27 cellular contexts compared by ENCODE assay signal in the genomic region with DNA sequence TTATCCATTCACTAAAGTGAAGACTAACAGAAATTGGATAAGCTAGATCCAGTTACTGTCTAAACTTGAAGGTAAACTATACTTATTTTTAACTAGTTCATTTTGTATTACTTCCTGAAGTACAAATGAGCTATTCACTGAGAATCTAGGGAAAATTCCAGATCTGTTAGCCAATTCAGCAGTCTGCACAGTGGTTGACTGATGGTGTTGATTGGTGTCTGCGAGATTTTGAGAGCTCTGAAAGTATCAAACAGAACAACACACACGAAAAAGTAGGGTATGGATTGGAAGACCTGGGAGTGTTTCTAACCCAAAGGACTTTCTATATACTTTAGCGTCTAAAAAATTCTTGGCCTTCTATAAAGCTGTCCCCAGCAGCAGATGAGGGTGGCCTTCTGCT. TPM values are rescaled to one million over a fixed set of nuclear protein-coding genes. Genes with fewer than 3 reads are reported as not detected.
"Had no signal": no experiment of that assay in that cellular context is flagged by ENCODE, and none has a peak within 500 bp of the region (broad histone marks: within the 10 kb centered on the region; RNA-seq: fewer than 3 reads in every experiment).

No MANE protein-coding gene starts in this region.

- H3K9ac ChIP-seq: parathyroid adenoma had no signal

- ATAC-seq: activated CD4-positive, alpha-beta T cell treated with anti-CD3 and anti-CD28 coated beads for 36 hours; activated CD8-positive, alpha-beta memory T cell treated with anti-CD3 and anti-CD28 coated beads, Interleukin-2, amount 10 ng/mL, durations not matched to agents 7 days and 5 days; activated CD8-positive, alpha-beta T cell treated with anti-CD3 and anti-CD28 coated beads, Interleukin-2, amount 10 ng/mL, durations not matched to agents 7 days and 5 days; activated naive CD8-positive, alpha-beta T cell treated with anti-CD3 and anti-CD28 coated beads, Interleukin-2, amount 50 U/mL, for 24 hours; foreskin keratinocyte; heart right ventricle had no signal

- H2AFZ ChIP-seq: parathyroid adenoma had no signal

- H3K27ac Mint-ChIP-seq: activated CD4-positive, alpha-beta T cell treated with anti-CD3 and anti-CD28 coated beads for 36 hours; activated CD8-positive, alpha-beta memory T cell treated with anti-CD3 and anti-CD28 coated beads, Interleukin-2, amount 10 ng/mL, durations not matched to agents 7 days and 5 days; activated CD8-positive, alpha-beta T cell treated with anti-CD3 and anti-CD28 coated beads, Interleukin-2, amount 10 ng/mL, durations not matched to agents 7 days and 5 days; activated naive CD4-positive, alpha-beta T cell treated with anti-CD3 and anti-CD28 coated beads, Interleukin-2, amount 50 U/mL, for 24 hours; activated naive CD8-positive, alpha-beta T cell treated with anti-CD3 and anti-CD28 coated beads, Interleukin-2, amount 50 U/mL, for 24 hours; activated T-helper 2 cell treated with anti-CD3 and anti-CD28 coated beads, Interferon-gamma antibody, Interleukin-2, Interleukin-4, amounts not matched to agents 10 μg/mL and 5 μg/mL and 100 μg/mL, durations not matched to agents 14 hours and 24 hours and 36 hours; nephron; T-helper 2 cell treated with Interferon-gamma antibody and Interleukin-4, amounts not matched to agents 5 μg/mL and 100 μg/mL, for 36 hours had no signal

- H3K4me1 ChIP-seq: foreskin keratinocyte, parathyroid adenoma, right atrium auricular region, spleen, testis had no signal

- H3K9me3 Mint-ChIP-seq: activated naive CD4-positive, alpha-beta T cell treated with anti-CD3 and anti-CD28 coated beads, Interleukin-2, amount 50 U/mL, for 24 hours; activated T-helper 2 cell treated with anti-CD3 and anti-CD28 coated beads, Interferon-gamma antibody, Interleukin-2, Interleukin-4, amounts not matched to agents 10 μg/mL and 5 μg/mL and 100 μg/mL, durations not matched to agents 14 hours and 24 hours and 36 hours; nephron; T-helper 2 cell treated with Interferon-gamma antibody and Interleukin-4, amounts not matched to agents 5 μg/mL and 100 μg/mL, for 36 hours had no signal

- DNase-seq: activated CD4-positive, alpha-beta T cell treated with anti-CD3 and anti-CD28 coated beads for 36 hours; activated CD4-positive, CD25-positive, alpha-beta regulatory T cell; activated CD8-positive, alpha-beta memory T cell treated with anti-CD3 and anti-CD28 coated beads, Interleukin-2, amount 10 ng/mL, durations not matched to agents 7 days and 5 days; activated CD8-positive, alpha-beta T cell treated with anti-CD3 and anti-CD28 coated beads, Interleukin-2, amount 10 ng/mL, durations not matched to agents 7 days and 5 days; activated naive CD8-positive, alpha-beta T cell treated with anti-CD3 and anti-CD28 coated beads, Interleukin-2, amount 50 U/mL, for 24 hours; activated T-cell treated with anti-CD3 and anti-CD28 coated beads, Interleukin-2, amount 50 U/mL, for 48 hours; anterior cingulate cortex; caudate nucleus; dermis blood vessel endothelial cell; effector CD4-positive, alpha-beta T cell; foreskin keratinocyte; heart right ventricle; left ventricle myocardium inferior; mesendoderm; spleen; stimulated activated naive CD4-positive, alpha-beta T cell; T-helper 1 cell; testis had no signal

- H3K36me3 Mint-ChIP-seq: activated CD8-positive, alpha-beta memory T cell treated with anti-CD3 and anti-CD28 coated beads, Interleukin-2, amount 10 ng/mL, durations not matched to agents 7 days and 5 days; activated naive CD4-positive, alpha-beta T cell treated with anti-CD3 and anti-CD28 coated beads, Interleukin-2, amount 50 U/mL, for 24 hours had no signal

- H3K79me2 ChIP-seq: parathyroid adenoma had no signal

- H3K9me3 ChIP-seq: esophagus muscularis mucosa, heart right ventricle, right atrium auricular region, spleen, testis had no signal

- H3K4me3 ChIP-seq: esophagus muscularis mucosa, heart right ventricle, left ventricle myocardium inferior, lung, right atrium auricular region, spleen, testis had no signal

- H3K36me3 ChIP-seq: esophagus muscularis mucosa, heart right ventricle, left ventricle myocardium inferior, right atrium auricular region, spleen had no signal

- H3K27me3 ChIP-seq: esophagus muscularis mucosa, foreskin keratinocyte, heart right ventricle, right atrium auricular region, spleen, testis had no signal

- H3K4me3 Mint-ChIP-seq: activated CD4-positive, alpha-beta T cell treated with anti-CD3 and anti-CD28 coated beads for 36 hours; activated CD8-positive, alpha-beta memory T cell treated with anti-CD3 and anti-CD28 coated beads, Interleukin-2, amount 10 ng/mL, durations not matched to agents 7 days and 5 days; activated CD8-positive, alpha-beta T cell treated with anti-CD3 and anti-CD28 coated beads, Interleukin-2, amount 10 ng/mL, durations not matched to agents 7 days and 5 days; activated naive CD4-positive, alpha-beta T cell treated with anti-CD3 and anti-CD28 coated beads, Interleukin-2, amount 50 U/mL, for 24 hours; activated naive CD8-positive, alpha-beta T cell treated with anti-CD3 and anti-CD28 coated beads, Interleukin-2, amount 50 U/mL, for 24 hours; nephron; T-helper 2 cell treated with Interferon-gamma antibody and Interleukin-4, amounts not matched to agents 5 μg/mL and 100 μg/mL, for 36 hours had no signal

- H3K27ac ChIP-seq: esophagus muscularis mucosa, foreskin keratinocyte, heart right ventricle, left ventricle myocardium inferior, parathyroid adenoma, right atrium auricular region, spleen, testis had no signal

- H3K27me3 Mint-ChIP-seq: activated CD4-positive, alpha-beta T cell treated with anti-CD3 and anti-CD28 coated beads for 36 hours had no signal

- H3K4me1 Mint-ChIP-seq: activated CD4-positive, alpha-beta T cell treated with anti-CD3 and anti-CD28 coated beads for 36 hours; activated CD8-positive, alpha-beta memory T cell treated with anti-CD3 and anti-CD28 coated beads, Interleukin-2, amount 10 ng/mL, durations not matched to agents 7 days and 5 days; activated naive CD4-positive, alpha-beta T cell treated with anti-CD3 and anti-CD28 coated beads, Interleukin-2, amount 50 U/mL, for 24 hours; activated naive CD8-positive, alpha-beta T cell treated with anti-CD3 and anti-CD28 coated beads, Interleukin-2, amount 50 U/mL, for 24 hours had no signal

RNA-seq across cellular contexts. Expression of gene AGR2, which starts 33.6 kb away (rescaled TPM):
- total RNA-seq: activated CD4-positive, alpha-beta T cell treated with anti-CD3 and anti-CD28 coated beads for 36 hours; activated CD8-positive, alpha-beta memory T cell treated with anti-CD3 and anti-CD28 coated beads, Interleukin-2, amount 10 ng/mL, durations not matched to agents 7 days and 5 days; activated CD8-positive, alpha-beta T cell treated with anti-CD3 and anti-CD28 coated beads, Interleukin-2, amount 10 ng/mL, durations not matched to agents 7 days and 5 days; activated T-helper 2 cell treated with anti-CD3 and anti-CD28 coated beads, Interferon-gamma antibody, Interleukin-2, Interleukin-4, amounts not matched to agents 10 μg/mL and 5 μg/mL and 100 μg/mL, durations not matched to agents 14 hours and 24 hours and 36 hours; esophagus muscularis mucosa; heart right ventricle; left ventricle myocardium inferior; pulmonary artery endothelial cell; right atrium auricular region; spleen had no signal
- polyA plus RNA-seq: heart right ventricle had no signal

RNA-seq across cellular contexts. Expression of gene AGR3, which starts 43.4 kb away (rescaled TPM):
- total RNA-seq: activated CD4-positive, alpha-beta T cell treated with anti-CD3 and anti-CD28 coated beads for 36 hours; activated CD8-positive, alpha-beta memory T cell treated with anti-CD3 and anti-CD28 coated beads, Interleukin-2, amount 10 ng/mL, durations not matched to agents 7 days and 5 days; activated CD8-positive, alpha-beta T cell treated with anti-CD3 and anti-CD28 coated beads, Interleukin-2, amount 10 ng/mL, durations not matched to agents 7 days and 5 days; activated T-helper 2 cell treated with anti-CD3 and anti-CD28 coated beads, Interferon-gamma antibody, Interleukin-2, Interleukin-4, amounts not matched to agents 10 μg/mL and 5 μg/mL and 100 μg/mL, durations not matched to agents 14 hours and 24 hours and 36 hours; dermis blood vessel endothelial cell; foreskin keratinocyte; heart right ventricle; left ventricle myocardium inferior; pulmonary artery endothelial cell; right atrium auricular region; spleen; testis had no signal
- polyA plus RNA-seq: foreskin keratinocyte, heart right ventricle had no signal
